Comparison of ENCODE assay signal across 17 cellular contexts in genomic region chr2:160301420-160301819, GRCh38.
DNase-seq lines count a peak whose midpoint lies in the region; ATAC-seq lines count a peak whose summit lies in the region.
"Had no signal": no experiment of that assay in that cellular context is flagged by ENCODE, and none has a peak within 500 bp of the region (broad histone marks: within the 10 kb centered on the region; RNA-seq: fewer than 3 reads in every experiment).

No MANE protein-coding gene starts in this region.

- DNase-seq in activated CD4-positive, CD25-positive, alpha-beta regulatory T cell (lab: John Stamatoyannopoulos, UW) = no peak
- peak; percentile 55 for DNase-seq in stimulated activated CD4-positive, alpha-beta T cell treated with anti-CD3 and anti-CD28 coated beads, Interleukin-1b, Interleukin-23, amount 100 ng/mL, for 48 hours
- no peak for DNase-seq in stimulated activated CD4-positive, alpha-beta T cell treated with anti-CD3 and anti-CD28 coated beads, Interleukin-2, amount 100 ng/mL, for 48 hours
- no peak for DNase-seq in activated naive CD8-positive, alpha-beta T cell treated with anti-CD3 and anti-CD28 coated beads for 36 hours
- no peak for DNase-seq in stimulated activated naive CD8-positive, alpha-beta T cell treated with anti-CD3 and anti-CD28 coated beads, Interleukin-15, Interleukin-2, amounts not matched to agents 100 U/mL and 50 U/mL, for 24 hours
- DNase-seq in NCI-H774 (lab: John Stamatoyannopoulos, UW) = no peak
- DNase-seq: anterior cingulate cortex, hypothalamus, kidney, mammary epithelial cell, NCI-H1048, NCI-H2081 treated with DMSO at 0.1 percent for 48 hours, NCI-H524, ovary had no signal

- peaks cover 49% of the 10 kb centered on the region for H3K4me1 Mint-ChIP-seq in activated naive CD8-positive, alpha-beta T cell treated with anti-CD3 and anti-CD28 coated beads for 36 hours

- H3K27me3 Mint-ChIP-seq in activated naive CD8-positive, alpha-beta T cell treated with anti-CD3 and anti-CD28 coated beads for 36 hours = no peaks in the 10 kb centered on the region

- no peaks in the 10 kb centered on the region for H3K9me3 Mint-ChIP-seq in activated naive CD8-positive, alpha-beta T cell treated with anti-CD3 and anti-CD28 coated beads for 36 hours

- peak overlapping the region; percentile 51 for H3K27ac Mint-ChIP-seq in activated naive CD8-positive, alpha-beta T cell treated with anti-CD3 and anti-CD28 coated beads for 36 hours

- peaks cover 53% of the 10 kb centered on the region for H3K36me3 Mint-ChIP-seq in activated naive CD8-positive, alpha-beta T cell treated with anti-CD3 and anti-CD28 coated beads for 36 hours

- no peak overlapping the region for H3K4me3 Mint-ChIP-seq in activated naive CD8-positive, alpha-beta T cell treated with anti-CD3 and anti-CD28 coated beads for 36 hours

- peak; percentile 53 to 82 for ATAC-seq in activated CD4-positive, CD25-positive, alpha-beta regulatory T cell treated with anti-CD3 and anti-CD28 coated beads, Interleukin-2, amount 50 U/mL, for 24 hours
- peak; percentile 89 for ATAC-seq in stimulated activated naive CD8-positive, alpha-beta T cell treated with anti-CD3 and anti-CD28 coated beads, Interleukin-15, Interleukin-2, amounts not matched to agents 100 U/mL and 50 U/mL, for 24 hours
- no peak for ATAC-seq in HG03039 (IDR thresholded peaks at IDR 0.05; ENCODE audit: unreplicated experiment)
- ATAC-seq: Right ventricle myocardium inferior had no signal
